In the genomic region with DNA sequence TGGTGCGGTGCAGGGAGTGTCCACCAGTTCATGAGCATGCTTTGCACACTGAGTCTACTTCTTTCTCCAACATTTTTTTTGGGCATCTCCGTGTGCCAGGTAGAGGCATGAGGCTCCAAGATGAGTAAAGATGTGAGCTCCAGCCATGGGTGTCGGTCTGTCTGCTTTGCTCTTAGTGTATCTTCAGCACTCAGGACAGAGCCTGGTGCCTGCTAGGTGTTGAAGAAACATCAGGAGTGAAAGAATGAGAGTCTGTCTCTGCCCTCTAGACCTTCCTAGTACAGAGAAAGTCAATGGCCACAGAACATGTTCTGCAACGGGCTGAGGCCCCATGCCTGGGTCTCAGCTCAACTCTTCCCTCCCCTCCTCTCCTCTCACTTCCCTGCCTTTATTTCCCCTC, we compare ENCODE assay signal across 32 cellular contexts.
"Had no signal": no experiment of that assay in that cellular context is flagged by ENCODE, and none has a peak within 500 bp of the region (broad histone marks: within the 10 kb centered on the region; RNA-seq: fewer than 3 reads in every experiment).

No MANE protein-coding gene starts in this region.

- H3K9me3 Mint-ChIP-seq: activated naive CD4-positive, alpha-beta T cell treated with anti-CD3 and anti-CD28 coated beads, Interleukin-2, amount 10 ng/mL, durations not matched to agents 7 days and 5 days; activated T-cell treated with anti-CD3 and anti-CD28 coated beads, Interleukin-2, amount 50 U/mL, for 24 hours; activated T-cell treated with anti-CD3 and anti-CD28 coated beads, Interleukin-2, amount 50 U/mL, for 72 hours; central memory CD8-positive, alpha-beta T cell; T-helper 2 cell treated with Interferon-gamma antibody and Interleukin-4, amounts not matched to agents 5 μg/mL and 100 μg/mL, for 36 hours had no signal

- H3K27ac Mint-ChIP-seq: activated B cell treated with CpG ODN at 0.5 μM for 24 hours; activated naive CD4-positive, alpha-beta T cell treated with anti-CD3 and anti-CD28 coated beads, Interleukin-2, amount 10 ng/mL, durations not matched to agents 7 days and 5 days; activated naive CD8-positive, alpha-beta T cell; activated T-cell treated with anti-CD3 and anti-CD28 coated beads, Interleukin-2, amount 50 U/mL, for 24 hours; activated T-cell treated with anti-CD3 and anti-CD28 coated beads, Interleukin-2, amount 50 U/mL, for 72 hours; dendritic cell treated with granulocyte-macrophage colony-stimulating factor and Interleukin-4, amounts not matched to agents 40 ng/mL and 50 ng/mL, for 4 days; endodermal cell; T-helper 17 cell; T-helper 2 cell treated with Interferon-gamma antibody and Interleukin-4, amounts not matched to agents 5 μg/mL and 100 μg/mL, for 36 hours had no signal

- H3K27ac ChIP-seq: brain microvascular endothelial cell, coronary artery, dorsolateral prefrontal cortex, foreskin keratinocyte, gastrocnemius medialis, heart left ventricle, WERI-Rb-1 had no signal

- ATAC-seq: activated CD4-positive, CD25-positive, alpha-beta regulatory T cell treated with anti-CD3 and anti-CD28 coated beads, Interleukin-2, amount 50 U/mL, for 24 hours; activated T-cell treated with anti-CD3 and anti-CD28 coated beads, Interleukin-2, amount 50 U/mL, for 72 hours; esophagus mucosa; foreskin keratinocyte; gastrocnemius medialis; heart left ventricle; T-helper 17 cell had no signal

- H3K9me3 ChIP-seq: gastrocnemius medialis had no signal

- H3K4me1 ChIP-seq: foreskin keratinocyte, gastrocnemius medialis, heart left ventricle had no signal

- H3K27me3 ChIP-seq: brain microvascular endothelial cell, foreskin keratinocyte had no signal

- H3K4me1 Mint-ChIP-seq: activated B cell treated with CpG ODN at 0.5 μM for 24 hours; activated naive CD4-positive, alpha-beta T cell treated with anti-CD3 and anti-CD28 coated beads, Interleukin-2, amount 10 ng/mL, durations not matched to agents 7 days and 5 days; central memory CD8-positive, alpha-beta T cell; endodermal cell; T-helper 17 cell had no signal

- H3K36me3 ChIP-seq: brain microvascular endothelial cell, gastrocnemius medialis, heart left ventricle, WERI-Rb-1 had no signal

- H3K4me3 Mint-ChIP-seq: activated B cell treated with CpG ODN at 0.5 μM for 24 hours; activated naive CD4-positive, alpha-beta T cell treated with anti-CD3 and anti-CD28 coated beads, Interleukin-2, amount 10 ng/mL, durations not matched to agents 7 days and 5 days; activated naive CD8-positive, alpha-beta T cell; activated T-cell treated with anti-CD3 and anti-CD28 coated beads, Interleukin-2, amount 50 U/mL, for 24 hours; activated T-cell treated with anti-CD3 and anti-CD28 coated beads, Interleukin-2, amount 50 U/mL, for 72 hours; central memory CD8-positive, alpha-beta T cell; dendritic cell treated with granulocyte-macrophage colony-stimulating factor and Interleukin-4, amounts not matched to agents 40 ng/mL and 50 ng/mL, for 4 days; endodermal cell; T-helper 17 cell; T-helper 2 cell treated with Interferon-gamma antibody and Interleukin-4, amounts not matched to agents 5 μg/mL and 100 μg/mL, for 36 hours had no signal

- H3K4me3 ChIP-seq: coronary artery, dorsolateral prefrontal cortex, gastrocnemius medialis, heart left ventricle had no signal

- H3K36me3 Mint-ChIP-seq: activated naive CD4-positive, alpha-beta T cell treated with anti-CD3 and anti-CD28 coated beads, Interleukin-2, amount 10 ng/mL, durations not matched to agents 7 days and 5 days; activated naive CD8-positive, alpha-beta T cell had no signal

- DNase-seq: activated B cell treated with CpG ODN at 0.5 μM for 24 hours; activated CD4-positive, alpha-beta T cell treated with anti-CD3 and anti-CD28 coated beads for 48 hours; activated CD4-positive, alpha-beta T cell treated with anti-CD3 and anti-CD28 coated beads, Interleukin-2, amount 50 U/mL, for 1 hour; activated CD4-positive, alpha-beta T cell treated with anti-CD3 and anti-CD28 coated beads, Interleukin-2, amount 50 U/mL, for 48 hours; activated CD8-positive, alpha-beta memory T cell treated with anti-CD3 and anti-CD28 coated beads, Interleukin-2, amount 50 U/mL, for 48 hours; activated gamma-delta T cell; activated naive CD4-positive, alpha-beta T cell; activated naive CD4-positive, alpha-beta T cell treated with anti-CD3 and anti-CD28 coated beads, Interleukin-2, amount 10 ng/mL, durations not matched to agents 7 days and 5 days; activated T-cell treated with anti-CD3 and anti-CD28 coated beads for 4 hours; activated T-cell treated with anti-CD3 and anti-CD28 coated beads, Interleukin-2, amount 50 U/mL, for 24 hours; activated T-cell treated with anti-CD3 and anti-CD28 coated beads, Interleukin-2, amount 50 U/mL, for 72 hours; amniotic stem cell; anterior cingulate cortex; brain microvascular endothelial cell; dorsolateral prefrontal cortex; effector memory CD4-positive, alpha-beta T cell; endodermal cell; foreskin keratinocyte; gastrocnemius medialis; glutamatergic neuron; heart left ventricle; T-helper 1 cell; T-helper 17 cell; T1000; WERI-Rb-1 had no signal
